11 cellular contexts compared by ENCODE assay signal in genomic region chr6:148524976-148525375, GRCh38.
DNase-seq lines count a peak whose midpoint lies in the region; ATAC-seq and TF ChIP-seq lines count a peak whose summit lies in the region.
"Had no signal": no experiment of that assay in that cellular context is flagged by ENCODE, and none has a peak within 500 bp of the region (broad histone marks: within the 10 kb centered on the region; RNA-seq: fewer than 3 reads in every experiment).

No MANE protein-coding gene starts in this region.

- H3K9me3 Mint-ChIP-seq in activated CD4-positive, alpha-beta memory T cell treated with anti-CD3 and anti-CD28 coated beads, Interleukin-2, amount 10 ng/mL, durations not matched to agents 7 days and 5 days: no peaks in the 10 kb centered on the region

- H3K36me3 ChIP-seq in thoracic aorta: peaks cover 8% of the 10 kb centered on the region
- H3K36me3 ChIP-seq: BLaER1 had no signal

- no peak overlapping the region for H3K27ac Mint-ChIP-seq in activated CD4-positive, alpha-beta memory T cell treated with anti-CD3 and anti-CD28 coated beads, Interleukin-2, amount 10 ng/mL, durations not matched to agents 7 days and 5 days

- no peaks in the 10 kb centered on the region for H3K27me3 ChIP-seq in thoracic aorta (replicated peaks; ENCODE audit: insufficient read depth)
- H3K27me3 ChIP-seq: BLaER1 had no signal

- peaks cover 24% of the 10 kb centered on the region for H3K4me1 Mint-ChIP-seq in activated CD4-positive, alpha-beta memory T cell treated with anti-CD3 and anti-CD28 coated beads, Interleukin-2, amount 10 ng/mL, durations not matched to agents 7 days and 5 days

- peaks cover 19 to 70% of the 10 kb centered on the region in 2 donors for H3K4me1 ChIP-seq in thoracic aorta (ENCODE audit: control insufficient read depth in 1 of 2, low read depth in 2 of 2)

- TF ChIP-seq CTCF in thoracic aorta (IDR thresholded peaks at IDR 0.05): no peak

- POLR2A ChIA-PET in activated CD4-positive, alpha-beta memory T cell treated with anti-CD3 and anti-CD28 coated beads, Interleukin-2, amount 10 ng/mL, durations not matched to agents 7 days and 5 days (lab: Charles Lee): no interaction called here

- H3K4me3 Mint-ChIP-seq in activated CD4-positive, alpha-beta memory T cell treated with anti-CD3 and anti-CD28 coated beads, Interleukin-2, amount 10 ng/mL, durations not matched to agents 7 days and 5 days: peak overlapping the region; percentile 28

- H3K27ac ChIP-seq in thoracic aorta: peak overlapping the region; percentile 80 to 85
- H3K27ac ChIP-seq: BLaER1 had no signal

- peak overlapping the region; percentile 63 for H3K4me3 ChIP-seq in thoracic aorta
- H3K4me3 ChIP-seq: BLaER1 had no signal

- no peaks in the 10 kb centered on the region for H3K27me3 Mint-ChIP-seq in activated CD4-positive, alpha-beta memory T cell treated with anti-CD3 and anti-CD28 coated beads, Interleukin-2, amount 10 ng/mL, durations not matched to agents 7 days and 5 days

- intact Hi-C loops in left ventricle myocardium superior (cut with micrococcal nuclease): no loop called here

- DNase-seq in activated naive CD4-positive, alpha-beta T cell treated with Interleukin-2 at 50 U/mL for 16 hours: peak; percentile 14
- DNase-seq in activated naive CD4-positive, alpha-beta T cell treated with anti-CD3 and anti-CD28 coated beads, Interleukin-2, amount 50 U/mL, for 16 hours: no peak
- no peak for DNase-seq in activated CD4-positive, alpha-beta memory T cell treated with anti-CD3 and anti-CD28 coated beads, Interleukin-2, amount 10 ng/mL, durations not matched to agents 7 days and 5 days
- DNase-seq in left ventricle myocardium superior: no peak
- DNase-seq in thoracic aorta (ENCODE audit: low spot score): no peak
- no peak for DNase-seq in NOMO-1 (lab: John Stamatoyannopoulos, UW; ENCODE audit: unreplicated experiment in 2 of 2)
- DNase-seq in stimulated activated CD4-positive, alpha-beta T cell treated with anti-CD3 and anti-CD28 coated beads, Interleukin-4, amount 100 ng/mL, for 24 hours: no peak
- DNase-seq: hypothalamus, SHP77 had no signal

- CTCF ChIA-PET in activated CD4-positive, alpha-beta memory T cell treated with anti-CD3 and anti-CD28 coated beads, Interleukin-2, amount 10 ng/mL, durations not matched to agents 7 days and 5 days (lab: Charles Lee): no interaction called here

- H3K9me3 ChIP-seq in thoracic aorta: no peaks in the 10 kb centered on the region
- H3K9me3 ChIP-seq: BLaER1 had no signal

- ATAC-seq in left ventricle myocardium superior: peak; percentile 10
- ATAC-seq in thoracic aorta (ENCODE audit: insufficient number of reproducible peaks, low FRiP score, low read depth): peak; percentile 49
- ATAC-seq in GM19035 (IDR thresholded peaks at IDR 0.05; ENCODE audit: unreplicated experiment): no peak

- H3K36me3 Mint-ChIP-seq in activated CD4-positive, alpha-beta memory T cell treated with anti-CD3 and anti-CD28 coated beads, Interleukin-2, amount 10 ng/mL, durations not matched to agents 7 days and 5 days (ENCODE audit: low read depth): no peaks in the 10 kb centered on the region
